8 cellular contexts compared by ENCODE assay signal in the genomic region with DNA sequence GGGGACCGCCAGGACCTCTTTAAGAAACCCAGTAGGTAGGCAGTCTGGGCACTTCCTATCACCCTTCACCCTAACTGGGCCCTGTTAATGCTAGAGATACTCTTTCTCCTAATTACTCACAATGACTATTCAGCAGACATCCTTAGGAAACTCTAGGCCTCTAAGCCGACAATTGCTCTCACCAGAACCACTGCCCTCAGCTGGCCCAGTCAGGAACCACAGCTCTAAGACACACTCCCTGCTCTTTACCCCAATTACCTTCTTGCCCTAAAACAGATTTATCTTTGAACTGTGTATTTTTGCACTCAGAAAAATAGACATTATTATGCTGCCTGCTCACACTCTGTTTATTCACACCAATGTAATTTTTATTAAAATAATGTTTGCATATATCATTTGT.
DNase-seq lines count a peak whose midpoint lies in the region; ATAC-seq and TF ChIP-seq lines count a peak whose summit lies in the region.

No MANE protein-coding gene starts in this region.

- H3K4me2 ChIP-seq in fibroblast of lung (ENCODE audit: extremely low read depth, insufficient read depth, low read length), result no peak overlapping the region

- H3K36me3 ChIP-seq in fibroblast of lung (ENCODE audit: control insufficient read depth, insufficient read depth, low read length) (no peaks in the 10 kb centered on the region), thoracic aorta (no peaks in the 10 kb centered on the region)

- H3K4me3 ChIP-seq in fibroblast of lung (replicated peaks in 1 of 4; ENCODE audit: control extremely low read depth in 1 of 4, insufficient read depth in 1 of 4, low read depth in 3 of 4, low read length in 4 of 4), result no peak overlapping the region
- H3K4me3 ChIP-seq in thoracic aorta, result no peak overlapping the region

- no peaks in the 10 kb centered on the region for H3K27me3 ChIP-seq in fibroblast of lung (ENCODE audit: control insufficient read depth, insufficient read depth, low read length)
- no peaks in the 10 kb centered on the region for H3K27me3 ChIP-seq in thoracic aorta (replicated peaks; ENCODE audit: insufficient read depth)

- no peaks in the 10 kb centered on the region for H3K9me3 ChIP-seq in fibroblast of lung (ENCODE audit: control insufficient read depth, insufficient read depth, low read depth, low read length)
- H3K9me3 ChIP-seq in thoracic aorta, result no peaks in the 10 kb centered on the region

- no peak overlapping the region for H3K9ac ChIP-seq in fibroblast of lung (ENCODE audit: insufficient read depth, low read length)

- DNase-seq in D341Med (ENCODE audit: low spot score) (peak; percentile 51), NAMALWA (ENCODE audit: low spot score) (peak; percentile 26), fibroblast of lung (ENCODE audit: low read depth in 2 of 2) (peak in 1 of 2 donors; percentile 17), thoracic aorta (ENCODE audit: low spot score) (no peak), NOMO-1 treated with dmso at 0.1 percent for 144 hours (lab: John Stamatoyannopoulos, UW; ENCODE audit: unreplicated experiment) (no peak), pons (ENCODE audit: low spot score) (no peak)

- H4K20me1 ChIP-seq in fibroblast of lung (ENCODE audit: control insufficient read depth, extremely low read depth, insufficient read depth, low read length), result no peaks in the 10 kb centered on the region

- H3K4me1 ChIP-seq in fibroblast of lung (ENCODE audit: control insufficient read depth, extremely low read depth, insufficient read depth, low read length) (no peaks in the 10 kb centered on the region), thoracic aorta (ENCODE audit: control insufficient read depth in 1 of 2, low read depth in 2 of 2) (no peaks in the 10 kb centered on the region)

- ATAC-seq in GM19035 (IDR thresholded peaks at IDR 0.05; ENCODE audit: unreplicated experiment) (peak; percentile 73), thoracic aorta (ENCODE audit: insufficient number of reproducible peaks, low FRiP score, low read depth) (no peak), HG03439 (IDR thresholded peaks at IDR 0.05; ENCODE audit: unreplicated experiment) (no peak)

- TF ChIP-seq CTCF in fibroblast of lung (conservative IDR thresholded peaks at IDR 0.05 in 1 of 2, IDR thresholded peaks at IDR 0.05 in 1 of 2; ENCODE audit: low read depth in 1 of 2, low read length in 2 of 2), result peak; percentile 35 to 43
- peak; percentile 7 for TF ChIP-seq CTCF in thoracic aorta (IDR thresholded peaks at IDR 0.05)

- no peak overlapping the region for H2AFZ ChIP-seq in fibroblast of lung (ENCODE audit: low read length)

- no peaks in the 10 kb centered on the region for H3K79me2 ChIP-seq in fibroblast of lung (ENCODE audit: control insufficient read depth, insufficient read depth, low read length)

- H3K27ac ChIP-seq in fibroblast of lung (ENCODE audit: insufficient read depth, low read length), result no peak overlapping the region
- no peak overlapping the region for H3K27ac ChIP-seq in thoracic aorta

Comparison
In these comparisons a context has a peak if more than half of its experiments do, and no peak if none do; other contexts are left out.
1. DNase-seq: peak in D341Med (single experiment) and NAMALWA (single experiment); none in thoracic aorta (single experiment), NOMO-1 treated with dmso at 0.1 percent for 144 hours (single experiment) and pons (single experiment).